8 cellular contexts compared by ENCODE assay signal in genomic region chr14:60151715-60152114, GRCh38. TPM values are rescaled to one million over a fixed set of nuclear protein-coding genes. Genes with fewer than 3 reads are reported as not detected.
A peak's percentile ranks its signal among the peaks of the same experiment; 100 is the strongest.
DNase-seq lines count a peak whose midpoint lies in the region; ATAC-seq and TF ChIP-seq lines count a peak whose summit lies in the region.

No MANE protein-coding gene starts in this region.

- DNase-seq in Caki2 (ENCODE audit: low read depth) (peak; percentile 56), H4 (ENCODE audit: low spot score) (peak; percentile 83), NB4 (ENCODE audit: low read depth) (peak; percentile 94), caudate nucleus (lab: John Stamatoyannopoulos, UW) (peak in 42 of 61 donors; percentile 3 to 85 (median 20)), lower lobe of right lung (peak; percentile 86), NCI-H1092 (lab: John Stamatoyannopoulos, UW) (no peak)
- peak; percentile 60 for DNase-seq in activated CD4-positive, CD25-positive, alpha-beta regulatory T cell treated with anti-CD3 and anti-CD28 coated beads, Interleukin-2, amount 50 U/mL, for 72 hours
- DNase-seq in stimulated activated CD8-positive, alpha-beta memory T cell treated with anti-CD3 and anti-CD28 coated beads, Interleukin-2, amount 100 ng/mL, for 1 hour (ENCODE audit: low read depth in 2 of 2), result peak; percentile 37 to 44

- no peak overlapping the region for H3K27ac ChIP-seq in caudate nucleus (ENCODE audit: low read depth, low read length)
- H3K27ac ChIP-seq in lower lobe of right lung, result peak overlapping the region; percentile 48

- peaks cover 23% of the 10 kb centered on the region for H3K4me1 ChIP-seq in lower lobe of right lung

- H3K27me3 ChIP-seq in lower lobe of right lung (ENCODE audit: low read depth), result no peaks in the 10 kb centered on the region

- TF ChIP-seq CTCF in NB4 (IDR thresholded peaks at IDR 0.05; ENCODE audit: low read depth, low read length), result no peak
- no peak for TF ChIP-seq CTCF in lower lobe of right lung (IDR thresholded peaks at IDR 0.05)

- ATAC-seq in lower lobe of right lung, result peak; percentile 85 to 94

- H3K9me3 ChIP-seq in lower lobe of right lung, result no peaks in the 10 kb centered on the region

- no peak overlapping the region for H3K4me3 ChIP-seq in NB4 (ENCODE audit: low read depth, low read length)
- no peak overlapping the region for H3K4me3 ChIP-seq in lower lobe of right lung

- peaks cover 58% of the 10 kb centered on the region for H3K36me3 ChIP-seq in lower lobe of right lung

- intact Hi-C loops in lower lobe of right lung (cut with DNase I), result no loop called here

- TF ChIP-seq POLR2A in NB4 (IDR thresholded peaks at IDR 0.05; ENCODE audit: extremely low read depth, insufficient read length), result no peak

- in situ Hi-C loops in Caki2 (cut with HindIII; ENCODE audit: low pct_unique_long_range_greater_than_20kb, low sequenced_read_pairs), result no loop called here

RNA-seq across cellular contexts. Expression of gene DHRS7, which starts 13.5 kb away (rescaled TPM):
- total RNA-seq in Caki2 (2014; rRNA removed; shearing (Covaris generic); ENCODE audit: low replicate concordance), result 63.4 and 83.1 TPM in 2 replicates
- 61.9 and 79.6 TPM in 2 replicates for total RNA-seq in H4 (2014; rRNA removed; shearing (Covaris generic))
- 72.8 TPM for total RNA-seq in lower lobe of right lung

RNA-seq across cellular contexts. Expression of gene PCNX4, which starts 60.0 kb away (rescaled TPM):
- total RNA-seq in Caki2 (2014; rRNA removed; shearing (Covaris generic); ENCODE audit: low replicate concordance), result 30.7 and 58.9 TPM in 2 replicates
- 48.6 and 65.4 TPM in 2 replicates for total RNA-seq in H4 (2014; rRNA removed; shearing (Covaris generic))
- total RNA-seq in lower lobe of right lung, result 36.1 TPM
